7 cellular contexts compared by ENCODE assay signal in genomic region chr11:65858354-65859133, GRCh38. TPM values are rescaled to one million over a fixed set of nuclear protein-coding genes. Genes with fewer than 3 reads are reported as not detected.
A peak's percentile ranks its signal among the peaks of the same experiment; 100 is the strongest.
DNase-seq lines count a peak whose midpoint lies in the region; ATAC-seq and TF ChIP-seq lines count a peak whose summit lies in the region.

No MANE protein-coding gene starts in this region.

- no peaks in the 10 kb centered on the region for H3K9me3 ChIP-seq in colonic mucosa

- H3K27me3 Mint-ChIP-seq in natural killer cell treated with Interleukin-12 subunit alpha and Interleukin-12 subunit beta and Interleukin-15 and Interleukin-18, amount 100 ng/mL, for 72 hours, result no peaks in the 10 kb centered on the region

- no peaks in the 10 kb centered on the region for H3K9me3 Mint-ChIP-seq in natural killer cell treated with Interleukin-12 subunit alpha and Interleukin-12 subunit beta and Interleukin-15 and Interleukin-18, amount 100 ng/mL, for 72 hours

- H3K4me3 Mint-ChIP-seq in natural killer cell treated with Interleukin-12 subunit alpha and Interleukin-12 subunit beta and Interleukin-15 and Interleukin-18, amount 100 ng/mL, for 72 hours, result peak overlapping the region; percentile 98

- peak; percentile 94 for DNase-seq in GM13977 (ENCODE audit: low spot score)
- no peak for DNase-seq in NB4 (ENCODE audit: low read depth)
- DNase-seq in colonic mucosa, result no peak
- no peak for DNase-seq in natural killer cell treated with Interleukin-12 subunit alpha and Interleukin-12 subunit beta and Interleukin-15 and Interleukin-18, amount 100 ng/mL, for 72 hours (ENCODE audit: low spot score)
- no peak for DNase-seq in islet precursor cell
- DNase-seq in stimulated activated CD4-positive, alpha-beta T cell treated with anti-CD3 and anti-CD28 coated beads, Interleukin-2, amount 100 ng/mL, for 24 hours, result no peak

- no peak for ATAC-seq in natural killer cell treated with Interleukin-12 subunit alpha and Interleukin-12 subunit beta and Interleukin-15 and Interleukin-18, amount 100 ng/mL, for 72 hours
- no peak for ATAC-seq in HG02759 (IDR thresholded peaks at IDR 0.05; ENCODE audit: unreplicated experiment)

- peaks cover 57 to 61% of the 10 kb centered on the region in 2 donors for H3K4me1 Mint-ChIP-seq in natural killer cell treated with Interleukin-12 subunit alpha and Interleukin-12 subunit beta and Interleukin-15 and Interleukin-18, amount 100 ng/mL, for 72 hours (ENCODE audit: low read depth in 2 of 2)

- H3K27ac ChIP-seq in colonic mucosa, result peak overlapping the region; percentile 100

- TF ChIP-seq CTCF in GM13977 (IDR thresholded peaks at IDR 0.05; ENCODE audit: extremely low read depth, insufficient read depth, missing control alignments), result no peak
- TF ChIP-seq CTCF in NB4 (IDR thresholded peaks at IDR 0.05; ENCODE audit: low read depth, low read length), result no peak
- no peak for TF ChIP-seq CTCF in colonic mucosa (IDR thresholded peaks at IDR 0.05)

- H3K27ac Mint-ChIP-seq in natural killer cell treated with Interleukin-12 subunit alpha and Interleukin-12 subunit beta and Interleukin-15 and Interleukin-18, amount 100 ng/mL, for 72 hours, result peak overlapping the region; percentile 97

- peak overlapping the region; percentile 79 to 82 for H3K9ac ChIP-seq in colonic mucosa (ENCODE audit: low read depth in 2 of 2, low read length in 2 of 2)

- H3K4me1 ChIP-seq in colonic mucosa, result peaks cover 31% of the 10 kb centered on the region

- H3K36me3 Mint-ChIP-seq in natural killer cell treated with Interleukin-12 subunit alpha and Interleukin-12 subunit beta and Interleukin-15 and Interleukin-18, amount 100 ng/mL, for 72 hours, result peaks cover 28% of the 10 kb centered on the region

- H3K36me3 ChIP-seq in colonic mucosa, result peaks cover 18% of the 10 kb centered on the region

- in situ Hi-C loops in GM13977 (cut with MboI; ENCODE audit: low pct_unique_long_range_greater_than_20kb, low sequenced_read_pairs, unreplicated experiment), result no loop called here

- intact Hi-C loops in colonic mucosa (cut with DNase I), result no loop called here

- TF ChIP-seq POLR2A in NB4 (IDR thresholded peaks at IDR 0.05; ENCODE audit: extremely low read depth, insufficient read length), result no peak

- H3K4me3 ChIP-seq in NB4 (ENCODE audit: low read depth, low read length) (peak overlapping the region; percentile 76), colonic mucosa (peak overlapping the region; percentile 92)

- H3K27me3 ChIP-seq in colonic mucosa, result no peaks in the 10 kb centered on the region

RNA-seq across cellular contexts. Expression of gene CFL1, which starts 0.6 kb away (rescaled TPM):
- 1,000 to 10,000 TPM; 1,832 to 1,932 TPM for total RNA-seq in colonic mucosa
- 1,000 to 10,000 TPM; 1,401 to 1,644 TPM for total RNA-seq in natural killer cell treated with Interleukin-12 subunit alpha and Interleukin-12 subunit beta and Interleukin-15 and Interleukin-18, amount 100 ng/mL, for 72 hours

RNA-seq across cellular contexts. Expression of gene MUS81, which starts 1.7 kb away (rescaled TPM):
- 10 to 100 TPM; 47.2 to 62.5 TPM for total RNA-seq in colonic mucosa
- 100 to 1,000 TPM in 1 of 2 donors, 10 to 100 TPM in 1; 85.7 to 109 TPM for total RNA-seq in natural killer cell treated with Interleukin-12 subunit alpha and Interleukin-12 subunit beta and Interleukin-15 and Interleukin-18, amount 100 ng/mL, for 72 hours

RNA-seq across cellular contexts. Expression of gene EFEMP2, which starts 14.1 kb away (rescaled TPM):
- total RNA-seq in colonic mucosa, result 10 to 100 TPM in 1 of 2 donors, 1 to 10 TPM in 1; 9.6 to 22.5 TPM
- 10 to 100 TPM in 1 of 2 donors, 1 to 10 TPM in 1; 7.5 to 10.6 TPM for total RNA-seq in natural killer cell treated with Interleukin-12 subunit alpha and Interleukin-12 subunit beta and Interleukin-15 and Interleukin-18, amount 100 ng/mL, for 72 hours

RNA-seq across cellular contexts. Expression of gene CTSW, which starts 21.1 kb away (rescaled TPM):
- 1 to 10 TPM; 1.2 TPM for total RNA-seq in colonic mucosa
- 100 to 1,000 TPM; 124 to 886 TPM for total RNA-seq in natural killer cell treated with Interleukin-12 subunit alpha and Interleukin-12 subunit beta and Interleukin-15 and Interleukin-18, amount 100 ng/mL, for 72 hours

RNA-seq across cellular contexts. Expression of gene SNX32, which starts 24.8 kb away (rescaled TPM):
- total RNA-seq in colonic mucosa, result 1 to 10 TPM; 1.6 to 1.9 TPM
- total RNA-seq in natural killer cell treated with Interleukin-12 subunit alpha and Interleukin-12 subunit beta and Interleukin-15 and Interleukin-18, amount 100 ng/mL, for 72 hours, result 1 to 10 TPM in 1 of 2 donors, under 1 TPM in 1; 0.52 to 1.0 TPM
